In the genomic region with DNA sequence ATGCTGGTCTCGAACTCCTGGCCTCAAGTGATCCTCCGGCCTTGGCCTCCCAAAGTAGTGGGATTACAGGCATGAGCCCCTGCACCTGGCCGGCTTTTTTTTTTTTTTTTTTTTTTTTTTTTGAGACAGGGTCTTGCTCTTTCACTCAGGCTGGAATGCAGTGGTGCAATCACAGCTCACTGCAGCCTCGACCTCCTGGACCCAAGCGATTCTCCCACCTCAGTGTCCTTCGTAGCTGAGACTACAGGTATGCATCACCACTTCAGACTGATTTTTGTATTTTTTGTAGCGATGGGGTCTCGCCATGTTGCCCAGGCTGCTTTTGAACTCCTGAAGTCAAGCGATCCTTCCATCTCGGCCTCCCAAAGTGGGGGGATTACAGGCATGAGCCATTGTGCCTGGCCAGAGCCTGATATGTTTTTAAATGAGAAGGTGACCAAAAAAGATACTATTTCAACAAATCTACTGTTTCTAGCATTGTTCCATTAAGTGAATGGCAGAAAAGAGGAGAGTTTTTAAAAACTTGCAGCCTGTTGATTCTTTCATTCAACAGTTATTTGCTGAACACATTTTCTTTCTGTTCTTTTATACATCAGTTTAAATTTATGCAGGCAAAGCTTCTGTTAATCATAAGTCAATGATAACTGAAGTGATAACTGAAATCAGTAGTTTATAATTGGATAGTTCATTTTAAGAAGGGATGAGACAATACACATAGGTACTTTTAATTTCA, we compare ENCODE assay signal across 24 cellular contexts.
"Had no signal": no experiment of that assay in that cellular context is flagged by ENCODE, and none has a peak within 500 bp of the region (broad histone marks: within the 10 kb centered on the region; RNA-seq: fewer than 3 reads in every experiment).

No MANE protein-coding gene starts in this region.

- DNase-seq: colonic mucosa; cortex of kidney; effector CD8-positive, alpha-beta T cell; effector memory CD8-positive, alpha-beta T cell; endodermal cell; erythroblast; esophagus squamous epithelium; foreskin fibroblast; foreskin melanocyte; gastrocnemius medialis; glutamatergic neuron; head of caudate nucleus; heart right ventricle; hippocampal formation; left cardiac atrium; left lung; left ventricle myocardium superior; lower lobe of right lung; mesenchymal stem cell; mucosa of descending colon had no signal

- H3K27ac Mint-ChIP-seq: dendritic cell treated with granulocyte-macrophage colony-stimulating factor and Interleukin-4, amounts not matched to agents 40 ng/mL and 50 ng/mL, for 4 days; effector memory CD8-positive, alpha-beta T cell; endodermal cell; mesothelial cell of epicardium had no signal

- H3K27me3 ChIP-seq: colonic mucosa, esophagus squamous epithelium, gastrocnemius medialis, heart right ventricle, left lung had no signal

- H3K4me3 Mint-ChIP-seq: dendritic cell treated with granulocyte-macrophage colony-stimulating factor and Interleukin-4, amounts not matched to agents 40 ng/mL and 50 ng/mL, for 4 days; effector memory CD8-positive, alpha-beta T cell; endodermal cell; mesothelial cell of epicardium had no signal

- ATAC-seq: effector memory CD8-positive, alpha-beta T cell; esophagus mucosa; gastrocnemius medialis; heart right ventricle; left cardiac atrium; left lung; left ventricle myocardium superior; lower lobe of right lung; mucosa of descending colon had no signal

- H3K9me3 Mint-ChIP-seq: dendritic cell treated with granulocyte-macrophage colony-stimulating factor and Interleukin-4, amounts not matched to agents 40 ng/mL and 50 ng/mL, for 4 days; effector memory CD8-positive, alpha-beta T cell; endodermal cell; mesothelial cell of epicardium had no signal

- H3K4me3 ChIP-seq: colonic mucosa, esophagus squamous epithelium, gastrocnemius medialis, heart right ventricle, left lung, lower lobe of right lung, mucosa of descending colon had no signal

- H3K27ac ChIP-seq: colonic mucosa, epithelial cell of prostate, esophagus squamous epithelium, gastrocnemius medialis, heart right ventricle, left lung, lower lobe of right lung had no signal

- H3K9me3 ChIP-seq: colonic mucosa, esophagus squamous epithelium, gastrocnemius medialis, heart right ventricle, left lung, lower lobe of right lung, mucosa of descending colon had no signal
